Comparison of ENCODE assay signal across 30 cellular contexts in the genomic region with DNA sequence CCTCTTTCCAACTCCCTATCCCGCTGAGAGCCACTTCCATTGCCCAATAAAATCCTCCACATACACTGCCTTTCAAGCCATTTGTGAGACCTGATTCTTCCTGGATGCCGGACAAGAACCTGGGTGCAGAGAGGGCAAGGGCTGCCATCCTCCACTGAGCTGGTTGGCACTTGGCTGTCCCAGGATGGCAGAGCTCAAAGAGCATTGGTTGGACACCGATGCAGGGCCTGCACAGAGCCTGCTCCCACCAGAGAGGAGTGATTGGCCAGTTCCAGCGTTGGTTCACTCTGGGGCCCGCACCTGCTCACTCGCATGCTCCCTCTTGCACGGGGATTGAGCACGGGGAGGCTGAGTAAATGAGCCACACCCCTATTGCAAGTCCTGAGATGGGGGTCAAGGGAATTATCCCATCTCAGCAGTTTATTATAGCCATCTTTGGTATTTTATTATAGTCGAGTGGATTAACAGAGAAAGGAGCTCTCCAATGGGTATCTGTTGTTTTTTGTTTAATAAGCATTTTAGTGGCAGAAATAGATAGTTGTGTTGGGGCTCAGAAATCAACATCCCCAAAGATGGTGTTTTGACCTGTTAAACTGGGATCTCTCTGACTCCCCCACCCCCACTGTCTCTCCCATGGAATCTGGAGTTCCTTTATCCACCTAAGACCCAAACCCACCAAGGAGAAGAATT.
"Had no signal": no experiment of that assay in that cellular context is flagged by ENCODE, and none has a peak within 500 bp of the region (broad histone marks: within the 10 kb centered on the region; RNA-seq: fewer than 3 reads in every experiment).

No MANE protein-coding gene starts in this region.

- FAIRE-seq: frontal cortex had no signal

- H3K27ac Mint-ChIP-seq: activated CD4-positive, alpha-beta memory T cell treated with anti-CD3 and anti-CD28 coated beads for 36 hours; activated CD4-positive, alpha-beta T cell treated with anti-CD3 and anti-CD28 coated beads for 36 hours; activated CD4-positive, alpha-beta T cell treated with anti-CD3 and anti-CD28 coated beads, Interleukin-2, amount 10 ng/mL, durations not matched to agents 24 days and 14 days; activated CD8-positive, alpha-beta T cell treated with anti-CD3 and anti-CD28 coated beads, Interleukin-2, amount 10 ng/mL, durations not matched to agents 7 days and 5 days; activated naive CD4-positive, alpha-beta T cell treated with anti-CD3 and anti-CD28 coated beads, Interleukin-2, amount 10 ng/mL, durations not matched to agents 7 days and 5 days; activated naive CD4-positive, alpha-beta T cell treated with anti-CD3 and anti-CD28 coated beads, Interleukin-2, amount 50 U/mL, for 72 hours; activated naive CD8-positive, alpha-beta T cell treated with anti-CD3 and anti-CD28 coated beads, Interleukin-2, amount 10 ng/mL, durations not matched to agents 7 days and 5 days; activated T-cell treated with anti-CD3 and anti-CD28 coated beads, Interleukin-2, amount 50 U/mL, for 24 hours; activated T-cell treated with anti-CD3 and anti-CD28 coated beads, Interleukin-2, amount 50 U/mL, for 72 hours; brain; endodermal cell had no signal

- H3K27ac ChIP-seq: ascending aorta, breast epithelium, cardiac muscle cell, colonic mucosa had no signal

- H3K27me3 ChIP-seq: ascending aorta, breast epithelium, colonic mucosa, dorsolateral prefrontal cortex had no signal

- ATAC-seq: activated CD4-positive, alpha-beta T cell treated with anti-CD3 and anti-CD28 coated beads for 36 hours; activated CD8-positive, alpha-beta T cell treated with anti-CD3 and anti-CD28 coated beads, Interleukin-2, amount 10 ng/mL, durations not matched to agents 7 days and 5 days; activated naive CD4-positive, alpha-beta T cell treated with anti-CD3 and anti-CD28 coated beads, Interleukin-2, amount 50 U/mL, for 72 hours; activated T-cell treated with anti-CD3 and anti-CD28 coated beads, Interleukin-2, amount 50 U/mL, for 72 hours; esophagus mucosa had no signal

- H3K4me3 Mint-ChIP-seq: activated CD4-positive, alpha-beta memory T cell treated with anti-CD3 and anti-CD28 coated beads for 36 hours; activated CD4-positive, alpha-beta T cell treated with anti-CD3 and anti-CD28 coated beads for 36 hours; activated CD4-positive, alpha-beta T cell treated with anti-CD3 and anti-CD28 coated beads, Interleukin-2, amount 10 ng/mL, durations not matched to agents 24 days and 14 days; activated CD8-positive, alpha-beta T cell treated with anti-CD3 and anti-CD28 coated beads, Interleukin-2, amount 10 ng/mL, durations not matched to agents 7 days and 5 days; activated naive CD4-positive, alpha-beta T cell treated with anti-CD3 and anti-CD28 coated beads, Interleukin-2, amount 10 ng/mL, durations not matched to agents 7 days and 5 days; activated naive CD8-positive, alpha-beta T cell treated with anti-CD3 and anti-CD28 coated beads, Interleukin-2, amount 10 ng/mL, durations not matched to agents 7 days and 5 days; activated T-cell treated with anti-CD3 and anti-CD28 coated beads, Interleukin-2, amount 50 U/mL, for 24 hours; activated T-cell treated with anti-CD3 and anti-CD28 coated beads, Interleukin-2, amount 50 U/mL, for 72 hours; brain; endodermal cell had no signal

- H3K9me3 Mint-ChIP-seq: activated CD4-positive, alpha-beta memory T cell treated with anti-CD3 and anti-CD28 coated beads for 36 hours; activated naive CD4-positive, alpha-beta T cell treated with anti-CD3 and anti-CD28 coated beads, Interleukin-2, amount 10 ng/mL, durations not matched to agents 7 days and 5 days; activated T-cell treated with anti-CD3 and anti-CD28 coated beads, Interleukin-2, amount 50 U/mL, for 24 hours; activated T-cell treated with anti-CD3 and anti-CD28 coated beads, Interleukin-2, amount 50 U/mL, for 72 hours; brain; endodermal cell had no signal

- H3K36me3 Mint-ChIP-seq: activated CD4-positive, alpha-beta memory T cell treated with anti-CD3 and anti-CD28 coated beads for 36 hours; brain had no signal

- H3K4me1 ChIP-seq: ascending aorta, breast epithelium, colonic mucosa had no signal

- H3K9me3 ChIP-seq: ascending aorta, breast epithelium, colonic mucosa had no signal

- H3K27me3 Mint-ChIP-seq: activated CD4-positive, alpha-beta memory T cell treated with anti-CD3 and anti-CD28 coated beads for 36 hours; activated CD4-positive, alpha-beta T cell treated with anti-CD3 and anti-CD28 coated beads for 36 hours; activated CD4-positive, alpha-beta T cell treated with anti-CD3 and anti-CD28 coated beads, Interleukin-2, amount 10 ng/mL, durations not matched to agents 24 days and 14 days; activated naive CD4-positive, alpha-beta T cell treated with anti-CD3 and anti-CD28 coated beads, Interleukin-2, amount 10 ng/mL, durations not matched to agents 7 days and 5 days; activated naive CD8-positive, alpha-beta T cell treated with anti-CD3 and anti-CD28 coated beads, Interleukin-2, amount 10 ng/mL, durations not matched to agents 7 days and 5 days; activated T-cell treated with anti-CD3 and anti-CD28 coated beads, Interleukin-2, amount 50 U/mL, for 24 hours had no signal

- DNase-seq: activated CD4-positive, alpha-beta memory T cell treated with anti-CD3 and anti-CD28 coated beads for 36 hours; activated CD4-positive, alpha-beta T cell treated with anti-CD3 and anti-CD28 coated beads for 36 hours; activated CD4-positive, alpha-beta T cell treated with anti-CD3 and anti-CD28 coated beads, Interleukin-2, amount 10 ng/mL, durations not matched to agents 24 days and 14 days; activated CD4-positive, CD25-positive, alpha-beta regulatory T cell; activated CD4-positive, CD25-positive, alpha-beta regulatory T cell treated with anti-CD3 and anti-CD28 coated beads, Interleukin-2, amount 50 U/mL, for 72 hours; activated CD8-positive, alpha-beta memory T cell treated with anti-CD3 and anti-CD28 coated beads, Interleukin-2, amount 50 U/mL, for 48 hours; activated CD8-positive, alpha-beta T cell treated with anti-CD3 and anti-CD28 coated beads, Interleukin-2, amount 10 ng/mL, durations not matched to agents 7 days and 5 days; activated gamma-delta T cell; activated naive CD4-positive, alpha-beta T cell; activated naive CD4-positive, alpha-beta T cell treated with anti-CD3 and anti-CD28 coated beads, Interleukin-2, amount 10 ng/mL, durations not matched to agents 7 days and 5 days; activated naive CD8-positive, alpha-beta T cell treated with anti-CD3 and anti-CD28 coated beads, Interleukin-2, amount 10 ng/mL, durations not matched to agents 7 days and 5 days; activated T-cell treated with anti-CD3 and anti-CD28 coated beads for 4 hours; activated T-cell treated with anti-CD3 and anti-CD28 coated beads, Interleukin-2, amount 50 U/mL, for 24 hours; activated T-cell treated with anti-CD3 and anti-CD28 coated beads, Interleukin-2, amount 50 U/mL, for 72 hours; central memory CD4-positive, alpha-beta T cell; cerebellar nuclear complex; colonic mucosa; dorsolateral prefrontal cortex; effector memory CD4-positive, alpha-beta T cell; endodermal cell; foreskin fibroblast; head of caudate nucleus; T-helper 2 cell had no signal

- H3K4me3 ChIP-seq: ascending aorta, breast epithelium, cardiac muscle cell, colonic mucosa, dorsolateral prefrontal cortex had no signal

- H3K36me3 ChIP-seq: ascending aorta, breast epithelium, cardiac muscle cell, colonic mucosa had no signal
